Comparison of ENCODE assay signal across 20 cellular contexts in genomic region chr16:336269-336668, GRCh38. TPM values are rescaled to one million over a fixed set of nuclear protein-coding genes. Genes with fewer than 3 reads are reported as not detected.
A peak's percentile ranks its signal among the peaks of the same experiment; 100 is the strongest.
DNase-seq lines count a peak whose midpoint lies in the region; ATAC-seq, FAIRE-seq and TF ChIP-seq lines count a peak whose summit lies in the region.
"Had no signal": no experiment of that assay in that cellular context is flagged by ENCODE, and none has a peak within 500 bp of the region (broad histone marks: within the 10 kb centered on the region; RNA-seq: fewer than 3 reads in every experiment).

No MANE protein-coding gene starts in this region.

- H3K27me3 ChIP-seq in BLaER1 treated with 17β-estradiol and CSF1 and Interleukin-3, amounts not matched to agents 10 nM and 100 nM: no peaks in the 10 kb centered on the region
- H3K27me3 ChIP-seq: SJSA1 had no signal

- peak overlapping the region in 9 of 11 experiments; percentile 0 to 48 (median 26); a peak in 9 of 22 replicates for H3K4me2 ChIP-seq in BLaER1 treated with 17β-estradiol and CSF1 and Interleukin-3, amounts not matched to agents 10 nM and 100 nM

- DNase-seq in GM12891 (ENCODE audit: insufficient read length, low spot score) (peak; percentile 15), neural crest cell (ENCODE audit: low read depth, low spot score) (no peak), SK-N-DZ (ENCODE audit: low spot score) (no peak)
- DNase-seq in activated CD4-positive, CD25-positive, alpha-beta regulatory T cell (lab: John Stamatoyannopoulos, UW): no peak
- DNase-seq: C1 segment of cervical spinal cord, Caco-2, GM23248, KG1, NCI-H2029, NCI-H510A, NCI-H82, RPMI8226 had no signal

- no peak for TF ChIP-seq POLR2A in GM12891 (IDR thresholded peaks at IDR 0.05; ENCODE audit: low read depth, low read length)

- peak overlapping the region; percentile 78 for H3K27ac Mint-ChIP-seq in dendritic cell treated with granulocyte-macrophage colony-stimulating factor and Interleukin-4, amounts not matched to agents 40 ng/mL and 50 ng/mL, for 4 days
- peak overlapping the region; percentile 27 for H3K27ac Mint-ChIP-seq in neural crest cell (ENCODE audit: unreplicated experiment)

- no peak for ATAC-seq in GM21447 (IDR thresholded peaks at IDR 0.05; ENCODE audit: unreplicated experiment)
- ATAC-seq: HCT116 had no signal

- no peak overlapping the region for H3K9ac ChIP-seq in BLaER1 treated with 17β-estradiol and CSF1 and Interleukin-3, amounts not matched to agents 10 nM and 100 nM
- H3K9ac ChIP-seq: GM23248 had no signal

- H3K36me3 Mint-ChIP-seq in dendritic cell treated with granulocyte-macrophage colony-stimulating factor and Interleukin-4, amounts not matched to agents 40 ng/mL and 50 ng/mL, for 4 days (ENCODE audit: low read depth): peaks cover 6% of the 10 kb centered on the region
- H3K36me3 Mint-ChIP-seq in neural crest cell (ENCODE audit: low read depth): peaks cover 3% of the 10 kb centered on the region

- no peaks in the 10 kb centered on the region for H3K27me3 Mint-ChIP-seq in dendritic cell treated with granulocyte-macrophage colony-stimulating factor and Interleukin-4, amounts not matched to agents 40 ng/mL and 50 ng/mL, for 4 days
- H3K27me3 Mint-ChIP-seq in neural crest cell (ENCODE audit: low read depth): no peaks in the 10 kb centered on the region

- H3K4me1 Mint-ChIP-seq in dendritic cell treated with granulocyte-macrophage colony-stimulating factor and Interleukin-4, amounts not matched to agents 40 ng/mL and 50 ng/mL, for 4 days (ENCODE audit: low read depth): peaks cover 86% of the 10 kb centered on the region
- peaks cover 19% of the 10 kb centered on the region for H3K4me1 Mint-ChIP-seq in neural crest cell

- peaks cover 48 to 71% (median 58%) of the 10 kb centered on the region in 10 experiments for H3K4me1 ChIP-seq in BLaER1 treated with 17β-estradiol and CSF1 and Interleukin-3, amounts not matched to agents 10 nM and 100 nM
- H3K4me1 ChIP-seq: SJSA1 had no signal

- peaks cover 90 to 100% (median 100%) of the 10 kb centered on the region in 11 experiments for H4K20me1 ChIP-seq in BLaER1 treated with 17β-estradiol and CSF1 and Interleukin-3, amounts not matched to agents 10 nM and 100 nM

- H3K9me3 ChIP-seq in BLaER1 treated with 17β-estradiol and CSF1 and Interleukin-3, amounts not matched to agents 10 nM and 100 nM (replicated peaks in 1 of 11): no peaks in the 10 kb centered on the region; a peak in 1 of 22 replicates
- H3K9me3 ChIP-seq: Caco-2, SJSA1 had no signal

- H3K9me3 Mint-ChIP-seq in dendritic cell treated with granulocyte-macrophage colony-stimulating factor and Interleukin-4, amounts not matched to agents 40 ng/mL and 50 ng/mL, for 4 days: no peaks in the 10 kb centered on the region
- no peaks in the 10 kb centered on the region for H3K9me3 Mint-ChIP-seq in neural crest cell

- TF ChIP-seq CTCF in neural crest cell (conservative IDR thresholded peaks at IDR 0.05): no peak

- H3K36me3 ChIP-seq in BLaER1 treated with 17β-estradiol and CSF1 and Interleukin-3, amounts not matched to agents 10 nM and 100 nM: peaks cover 2 to 19% (median 11%) of the 10 kb centered on the region in 11 experiments; a peak in 12 of 22 replicates
- H3K36me3 ChIP-seq: SJSA1 had no signal

- H3K27ac ChIP-seq in BLaER1 treated with 17β-estradiol and CSF1 and Interleukin-3, amounts not matched to agents 10 nM and 100 nM: no peak overlapping the region
- H3K27ac ChIP-seq: GM23248, SJSA1 had no signal

- peak overlapping the region; percentile 58 for H3K4me3 Mint-ChIP-seq in dendritic cell treated with granulocyte-macrophage colony-stimulating factor and Interleukin-4, amounts not matched to agents 40 ng/mL and 50 ng/mL, for 4 days
- H3K4me3 Mint-ChIP-seq in neural crest cell: no peak overlapping the region

- peak; percentile 45 for FAIRE-seq in GM12891 (lab: Jason Lieb, UNC)

- H3K4me3 ChIP-seq in BLaER1 treated with 17β-estradiol and CSF1 and Interleukin-3, amounts not matched to agents 10 nM and 100 nM: no peak overlapping the region
- H3K4me3 ChIP-seq: GM23248, SJSA1 had no signal

- intact Hi-C loops in dendritic cell treated with granulocyte-macrophage colony-stimulating factor and Interleukin-4, amounts not matched to agents 40 ng/mL and 50 ng/mL, for 4 days (cut with micrococcal nuclease): no loop called here

TF ChIP-seq in GM12891, 5 proteins besides CTCF, POLR2A, EP300 and RAD21:
- TF ChIP-seq POLR2AphosphoS5 (IDR thresholded peaks at IDR 0.05; ENCODE audit: low read depth, low read length): no peak
- TF ChIP-seq POU2F2 (IDR thresholded peaks at IDR 0.05; ENCODE audit: low read depth, low read length): no peak
- TF ChIP-seq TAF1 (IDR thresholded peaks at IDR 0.05; ENCODE audit: low read depth, low read length): no peak
- TF ChIP-seq PAX5 (IDR thresholded peaks at IDR 0.05; ENCODE audit: insufficient read depth, low read length, severe bottlenecking): no peak
- no peak for TF ChIP-seq SPI1 (IDR thresholded peaks at IDR 0.05; ENCODE audit: low read depth, low read length)

RNA-seq across cellular contexts. Expression of gene AXIN1, which starts 16.3 kb away (rescaled TPM):
- polyA plus RNA-seq in GM12891 (2012; ENCODE audit: low read depth, missing spikeins): 13.5 TPM
- 36.4 and 38.2 TPM in 2 replicates for total RNA-seq in neural crest cell
- 31.1 and 33.4 TPM in 2 replicates for polyA plus RNA-seq in SK-N-DZ (2014; cell fraction: cytosol; rRNA removed)
- polyA plus RNA-seq in SK-N-DZ (2014; cell fraction: nucleus; rRNA removed): 33.0 and 36.2 TPM in 2 replicates

RNA-seq across cellular contexts. Expression of gene MRPL28, which starts 34.1 kb away (rescaled TPM):
- polyA plus RNA-seq in GM12891 (2012; ENCODE audit: low read depth, missing spikeins): 62.7 TPM
- 80.4 and 84.6 TPM in 2 replicates for total RNA-seq in neural crest cell
- 163 TPM in 2 replicates for polyA plus RNA-seq in SK-N-DZ (2014; cell fraction: cytosol; rRNA removed)
- 79.4 and 130 TPM in 2 replicates for polyA plus RNA-seq in SK-N-DZ (2014; cell fraction: nucleus; rRNA removed)

RNA-seq across cellular contexts. Expression of gene PGAP6, which starts 45.5 kb away (rescaled TPM):
- polyA plus RNA-seq in GM12891 (2012; ENCODE audit: low read depth, missing spikeins): 19.7 TPM
- total RNA-seq in neural crest cell: 56.4 and 62.0 TPM in 2 replicates
- 26.6 and 39.0 TPM in 2 replicates for polyA plus RNA-seq in SK-N-DZ (2014; cell fraction: cytosol; rRNA removed)
- polyA plus RNA-seq in SK-N-DZ (2014; cell fraction: nucleus; rRNA removed): 60.8 and 74.9 TPM in 2 replicates

RNA-seq across cellular contexts. Expression of gene PDIA2, which starts 53.3 kb away (rescaled TPM):
- 0.24 TPM for polyA plus RNA-seq in GM12891 (2012; ENCODE audit: low read depth, missing spikeins)
- 1.4 and 2.1 TPM in 2 replicates for total RNA-seq in neural crest cell
- polyA plus RNA-seq in SK-N-DZ (2014; cell fraction: cytosol; rRNA removed): 7.4 TPM in 2 replicates
- 45.9 and 48.1 TPM in 2 replicates for polyA plus RNA-seq in SK-N-DZ (2014; cell fraction: nucleus; rRNA removed)
- total RNA-seq: GM23248, OCI-LY7, SJSA1 had no signal
- polyA plus RNA-seq: GM23248 had no signal

RNA-seq across cellular contexts. Expression of gene ARHGDIG, which starts 55.9 kb away (rescaled TPM):
- polyA plus RNA-seq in GM12891 (2012; ENCODE audit: low read depth, missing spikeins): 0.56 TPM
- total RNA-seq in neural crest cell: 2.0 and 3.0 TPM in 2 replicates
- 1.6 and 3.0 TPM in 2 replicates for polyA plus RNA-seq in SK-N-DZ (2014; cell fraction: cytosol; rRNA removed)
- 8.6 and 24.7 TPM in 2 replicates for polyA plus RNA-seq in SK-N-DZ (2014; cell fraction: nucleus; rRNA removed)
- total RNA-seq: M059J, OCI-LY7, SJSA1 had no signal
- polyA plus RNA-seq: AG04450 had no signal
